9 cellular contexts compared by ENCODE assay signal in genomic region chr1:109923131-109923945, GRCh38. TPM values are rescaled to one million over a fixed set of nuclear protein-coding genes. Genes with fewer than 3 reads are reported as not detected.
A peak's percentile ranks its signal among the peaks of the same experiment; 100 is the strongest.
DNase-seq lines count a peak whose midpoint lies in the region; ATAC-seq and TF ChIP-seq lines count a peak whose summit lies in the region.
"Had no signal": no experiment of that assay in that cellular context is flagged by ENCODE, and none has a peak within 500 bp of the region (broad histone marks: within the 10 kb centered on the region; RNA-seq: fewer than 3 reads in every experiment).

No MANE protein-coding gene starts in this region.

- H3K9me3 ChIP-seq in WERI-Rb-1 (ENCODE audit: severe bottlenecking) = no peaks in the 10 kb centered on the region

- no peaks in the 10 kb centered on the region for H3K4me1 ChIP-seq in GM23338 (ENCODE audit: insufficient read depth)

- ATAC-seq in GM23338 = peak; percentile 97
- no peak for ATAC-seq in HG02763 (IDR thresholded peaks at IDR 0.05; ENCODE audit: unreplicated experiment)
- no peak for ATAC-seq in GM21528 (IDR thresholded peaks at IDR 0.05; ENCODE audit: low FRiP score, unreplicated experiment)
- ATAC-seq in HG02884 (IDR thresholded peaks at IDR 0.05; ENCODE audit: unreplicated experiment) = no peak

- H3K27me3 Mint-ChIP-seq in GM23338 (ENCODE audit: insufficient read depth, low read depth, poor library complexity) = peaks cover 6% of the 10 kb centered on the region

- no peaks in the 10 kb centered on the region for H4K20me1 ChIP-seq in GM23338 (replicated peaks; ENCODE audit: insufficient read depth)

- TF ChIP-seq CTCF in 22Rv1 (IDR thresholded peaks at IDR 0.05) (peak; percentile 67), GM23338 (conservative IDR thresholded peaks at IDR 0.05; ENCODE audit: low read depth in 2 of 2) (peak; percentile 76 to 87), WERI-Rb-1 (IDR thresholded peaks at IDR 0.05; ENCODE audit: low read depth, low read length) (peak; percentile 72)

- H3K4me3 ChIP-seq in GM23338 = no peak overlapping the region
- no peak overlapping the region for H3K4me3 ChIP-seq in WERI-Rb-1 (ENCODE audit: low read depth, low read length)

- peaks cover 5% of the 10 kb centered on the region; the same call in 1 of the 3 replicates for H3K36me3 Mint-ChIP-seq in GM23338 (ENCODE audit: low read depth)

- H3K27ac ChIP-seq in 22Rv1 (no peak overlapping the region), GM23338 (ENCODE audit: low read depth) (no peak overlapping the region), WERI-Rb-1 (no peak overlapping the region)

- H3K27me3 ChIP-seq in GM23338 (ENCODE audit: insufficient read depth) = no peaks in the 10 kb centered on the region
- no peaks in the 10 kb centered on the region for H3K27me3 ChIP-seq in WERI-Rb-1 (ENCODE audit: insufficient read depth, low read depth, severe bottlenecking)

- peaks cover 2% of the 10 kb centered on the region; the same call in 1 of the 3 replicates for H3K4me1 Mint-ChIP-seq in GM23338

- H3K4me3 Mint-ChIP-seq in GM23338 = peak overlapping the region; percentile 64

- no peaks in the 10 kb centered on the region for H3F3A ChIP-seq in GM23338 (replicated peaks; ENCODE audit: low read depth)

- H3K79me2 ChIP-seq in GM23338 (replicated peaks; ENCODE audit: insufficient read depth) = no peaks in the 10 kb centered on the region

- 0 out of 2 replicates have a peak overlapping the region, but pooled peaks have one; percentile 63 for H2AFZ ChIP-seq in GM23338

- no peak overlapping the region for H3K27ac Mint-ChIP-seq in GM23338

- DNase-seq in GM23338 (ENCODE audit: low spot score) = peak; percentile 83
- DNase-seq in WERI-Rb-1 = peak; percentile 30
- peak; percentile 23 for DNase-seq in iPS DF 19.7 (ENCODE audit: low read depth, low spot score)
- no peak for DNase-seq in RKO (ENCODE audit: low spot score)
- DNase-seq: KBM-7 had no signal

- no peak overlapping the region for H3K4me2 ChIP-seq in GM23338

- H3K9me2 ChIP-seq in GM23338 (ENCODE audit: insufficient read depth) = no peaks in the 10 kb centered on the region

- H3K36me3 ChIP-seq in GM23338 (ENCODE audit: insufficient read depth) = no peaks in the 10 kb centered on the region
- peaks cover 3% of the 10 kb centered on the region for H3K36me3 ChIP-seq in WERI-Rb-1

- no peaks in the 10 kb centered on the region for H3K9me3 Mint-ChIP-seq in GM23338

TF ChIP-seq in GM23338, 12 proteins besides CTCF, POLR2A, EP300 and RAD21:
- TF ChIP-seq ZNF331 (CRISPR knock-in tag; IDR thresholded peaks at IDR 0.05; ENCODE audit: low read depth) = no peak

RNA-seq across cellular contexts. Expression of gene CSF1, which starts 12.7 kb away (rescaled TPM):
- total RNA-seq in GM23338 (2014; rRNA removed; shearing (Covaris generic)) = 3.5 and 6.3 TPM in 2 replicates
- polyA plus RNA-seq in GM23338 (2016; fragmentation: Nextera tagmentation; extraction: Ambion mirVana) = 1.1 and 1.4 TPM in 2 replicates
